ENCODE assay signal across 8 cellular contexts in genomic region chr6:138454976-138455706, GRCh38. TPM values are rescaled to one million over a fixed set of nuclear protein-coding genes. Genes with fewer than 3 reads are reported as not detected.
DNase-seq lines count a peak whose midpoint lies in the region; ATAC-seq and TF ChIP-seq lines count a peak whose summit lies in the region.

No MANE protein-coding gene starts in this region.

- H3K4me3 ChIP-seq in neuronal stem cell (ENCODE audit: low read length in 2 of 2) = no peak overlapping the region

- TF ChIP-seq CTCF in mesothelial cell of epicardium (IDR thresholded peaks at IDR 0.05; ENCODE audit: unreplicated experiment) = no peak

- peaks cover 30% of the 10 kb centered on the region for H3K4me1 Mint-ChIP-seq in activated T-cell treated with anti-CD3 and anti-CD28 coated beads, Interleukin-2, amount 50 U/mL, for 4 hours (ENCODE audit: low read depth)
- peaks cover 22% of the 10 kb centered on the region for H3K4me1 Mint-ChIP-seq in mesothelial cell of epicardium

- no peak overlapping the region for H3K9ac ChIP-seq in neuronal stem cell (ENCODE audit: low read depth, low read length, poor library complexity)

- no peak overlapping the region for H3K23ac ChIP-seq in neuronal stem cell (ENCODE audit: low read depth, low read length, poor library complexity)

- H3K79me1 ChIP-seq in neuronal stem cell (ENCODE audit: low read depth, low read length) = peaks cover 1% of the 10 kb centered on the region

- no peaks in the 10 kb centered on the region for H3K9me3 ChIP-seq in neuronal stem cell (replicated peaks in 1 of 2; ENCODE audit: control insufficient read depth in 2 of 2, insufficient read depth in 1 of 2, low read depth in 1 of 2, low read length in 2 of 2)

- H2BK5ac ChIP-seq in neuronal stem cell (ENCODE audit: low read length) = no peak overlapping the region

- H3K27me3 Mint-ChIP-seq in activated T-cell treated with anti-CD3 and anti-CD28 coated beads, Interleukin-2, amount 50 U/mL, for 4 hours (ENCODE audit: low read depth) = no peaks in the 10 kb centered on the region
- H3K27me3 Mint-ChIP-seq in mesothelial cell of epicardium (ENCODE audit: low read depth) = no peaks in the 10 kb centered on the region

- DNase-seq in ELR (ENCODE audit: low read depth) (peak; percentile 30), mesothelial cell of epicardium (ENCODE audit: low spot score in 2 of 2, unreplicated experiment in 2 of 2) (no peak), germinal center (ENCODE audit: low spot score) (no peak), NCI-H146 treated with DMSO at 0.1 percent for 48 hours (lab: John Stamatoyannopoulos, UW; ENCODE audit: unreplicated experiment) (no peak), neuronal stem cell (ENCODE audit: low spot score) (no peak)
- peak; percentile 40 for DNase-seq in activated T-cell treated with anti-CD3 and anti-CD28 coated beads, Interleukin-2, amount 50 U/mL, for 4 hours
- DNase-seq in NK-92 treated with Interleukin-12 subunit alpha and Interleukin-12 subunit beta, amount 100 ng/mL, for 24 hours (lab: John Stamatoyannopoulos, UW) = no peak

- H3K36me3 Mint-ChIP-seq in activated T-cell treated with anti-CD3 and anti-CD28 coated beads, Interleukin-2, amount 50 U/mL, for 4 hours (ENCODE audit: insufficient read depth) = peaks cover 2% of the 10 kb centered on the region
- H3K36me3 Mint-ChIP-seq in mesothelial cell of epicardium = peaks cover 13% of the 10 kb centered on the region

- H3K18ac ChIP-seq in neuronal stem cell (ENCODE audit: low read length) = no peak overlapping the region

- no peaks in the 10 kb centered on the region for H3K9me3 Mint-ChIP-seq in activated T-cell treated with anti-CD3 and anti-CD28 coated beads, Interleukin-2, amount 50 U/mL, for 4 hours
- no peaks in the 10 kb centered on the region for H3K9me3 Mint-ChIP-seq in mesothelial cell of epicardium

- H3K4me2 ChIP-seq in neuronal stem cell (ENCODE audit: insufficient read depth, low read length, poor library complexity, severe bottlenecking) = no peak overlapping the region

- no peak overlapping the region for H3K14ac ChIP-seq in neuronal stem cell (ENCODE audit: low read length)

- WGBS in neuronal stem cell (ENCODE audit: extremely low coverage in 2 of 2, insufficient read length in 2 of 2, insufficient replicate concordance in 1 of 2), 2 donors = no CpG with 5 or more reads among the region's 9 CpGs

- no peak overlapping the region for H2BK15ac ChIP-seq in neuronal stem cell (ENCODE audit: low read length)

- H2BK12ac ChIP-seq in neuronal stem cell (ENCODE audit: low read length) = no peak overlapping the region

- H3K4ac ChIP-seq in neuronal stem cell (ENCODE audit: low read length) = no peak overlapping the region

- H3K36me3 ChIP-seq in neuronal stem cell (replicated peaks in 1 of 2; ENCODE audit: control insufficient read depth in 2 of 2, insufficient read depth in 2 of 2, low read length in 2 of 2) = peaks cover 0 to 88% of the 10 kb centered on the region in 2 donors

- H3K27ac ChIP-seq in neuronal stem cell (replicated peaks; ENCODE audit: low read length) = no peak overlapping the region

- H4K8ac ChIP-seq in neuronal stem cell (ENCODE audit: low read depth, low read length) = no peak overlapping the region

- H4K91ac ChIP-seq in neuronal stem cell (ENCODE audit: low read depth, low read length, poor library complexity) = no peak overlapping the region

- H3K27ac Mint-ChIP-seq in mesothelial cell of epicardium = peak overlapping the region; percentile 83

- peak overlapping the region; percentile 55 for H3K4me3 Mint-ChIP-seq in activated T-cell treated with anti-CD3 and anti-CD28 coated beads, Interleukin-2, amount 50 U/mL, for 4 hours
- no peak overlapping the region for H3K4me3 Mint-ChIP-seq in mesothelial cell of epicardium

- H2AFZ ChIP-seq in neuronal stem cell (ENCODE audit: low read length) = no peak overlapping the region

- no peak overlapping the region for H2AK5ac ChIP-seq in neuronal stem cell (ENCODE audit: low read depth, low read length)

- no peak overlapping the region for H2BK120ac ChIP-seq in neuronal stem cell (ENCODE audit: low read depth, low read length)

- no peaks in the 10 kb centered on the region for H3K4me1 ChIP-seq in neuronal stem cell (ENCODE audit: control insufficient read depth in 2 of 2, insufficient read depth in 1 of 2, low read depth in 1 of 2, low read length in 2 of 2)

- H3K27me3 ChIP-seq in neuronal stem cell (ENCODE audit: control insufficient read depth in 3 of 3, insufficient read depth in 3 of 3, low read depth in 1 of 3, low read length in 3 of 3) = no peaks in the 10 kb centered on the region

- peak; percentile 45 for ATAC-seq in HG03280 (IDR thresholded peaks at IDR 0.05; ENCODE audit: unreplicated experiment)
- peak; percentile 81 to 82 for ATAC-seq in activated T-cell treated with anti-CD3 and anti-CD28 coated beads, Interleukin-2, amount 50 U/mL, for 4 hours

RNA-seq across cellular contexts. Expression of gene NHSL1, which starts 44.2 kb away (rescaled TPM):
- total RNA-seq in activated T-cell treated with anti-CD3 and anti-CD28 coated beads, Interleukin-2, amount 50 U/mL, for 4 hours = under 1 TPM; 0.11 to 0.71 (median 0.68) TPM
- total RNA-seq in mesothelial cell of epicardium = 66.1 to 73.6 TPM (median 68.0 TPM) in 3 replicates
- 21.8 TPM for polyA plus RNA-seq in neuronal stem cell (2013, experiment 1 of 2)
- 24.5 TPM for polyA plus RNA-seq in neuronal stem cell (2013, experiment 2 of 2)

RNA-seq across cellular contexts. Expression of gene HEBP2, which starts 51.1 kb away (rescaled TPM):
- 10 to 100 TPM in 2 of 3 donors, 1 to 10 TPM in 1; 1.7 to 16.4 (median 14.3) TPM for total RNA-seq in activated T-cell treated with anti-CD3 and anti-CD28 coated beads, Interleukin-2, amount 50 U/mL, for 4 hours
- total RNA-seq in mesothelial cell of epicardium = 53.4 to 61.5 TPM (median 53.7 TPM) in 3 replicates
- 88.8 TPM for polyA plus RNA-seq in neuronal stem cell (2013, experiment 1 of 2)
- polyA plus RNA-seq in neuronal stem cell (2013, experiment 2 of 2) = 86.0 TPM

Comparison
In these comparisons a context has a peak if more than half of its experiments do, and no peak if none do; other contexts are left out.
1. DNase-seq: peak in ELR (single experiment) and activated T-cell treated with anti-CD3 and anti-CD28 coated beads, Interleukin-2, amount 50 U/mL, for 4 hours (single experiment); none in mesothelial cell of epicardium (0 of 2), NK-92 treated with Interleukin-12 subunit alpha and Interleukin-12 subunit beta, amount 100 ng/mL, for 24 hours (single experiment), germinal center (single experiment), NCI-H146 treated with DMSO at 0.1 percent for 48 hours (single experiment) and neuronal stem cell (single experiment).
2. RNA of gene NHSL1, which starts 44.2 kb away (total RNA-seq): 66.1 to 73.6 TPM in mesothelial cell of epicardium; 0.11 to 0.71 TPM in activated T-cell treated with anti-CD3 and anti-CD28 coated beads, Interleukin-2, amount 50 U/mL, for 4 hours; every median in the first group is over 10 times any median in the second.